Comparison of ENCODE assay signal across 27 cellular contexts in genomic region chr19:47756627-47756929, GRCh38. TPM values are rescaled to one million over a fixed set of nuclear protein-coding genes. Genes with fewer than 3 reads are reported as not detected.
"Had no signal": no experiment of that assay in that cellular context is flagged by ENCODE, and none has a peak within 500 bp of the region (broad histone marks: within the 10 kb centered on the region; RNA-seq: fewer than 3 reads in every experiment).

No MANE protein-coding gene starts in this region.

- ATAC-seq: activated T-cell treated with anti-CD3 and anti-CD28 coated beads, Interleukin-2, amount 50 U/mL, for 4 hours; effector memory CD8-positive, alpha-beta T cell; esophagus mucosa; left lung had no signal

- FAIRE-seq: endothelial cell of umbilical vein had no signal

- H3K27ac ChIP-seq: adrenal gland, ascending aorta, brain microvascular endothelial cell, left lung, sigmoid colon, testis, upper lobe of left lung had no signal

- H3K4me3 ChIP-seq: adrenal gland, ascending aorta, left lung, sigmoid colon, testis, upper lobe of left lung had no signal

- H3K4me3 Mint-ChIP-seq: activated naive CD8-positive, alpha-beta T cell; activated T-cell treated with anti-CD3 and anti-CD28 coated beads, Interleukin-2, amount 50 U/mL, for 4 hours had no signal

- H3K27me3 ChIP-seq: adrenal gland, ascending aorta, brain microvascular endothelial cell, left lung, sigmoid colon, testis, upper lobe of left lung had no signal

- H3K27ac Mint-ChIP-seq: activated naive CD8-positive, alpha-beta T cell; activated T-helper 2 cell treated with anti-CD3 and anti-CD28 coated beads, Interferon-gamma antibody, Interleukin-2, Interleukin-4, amounts not matched to agents 10 μg/mL and 5 μg/mL and 100 μg/mL, durations not matched to agents 14 hours and 24 hours and 36 hours; effector memory CD8-positive, alpha-beta T cell had no signal

- H3K27me3 Mint-ChIP-seq: activated naive CD8-positive, alpha-beta T cell; effector memory CD8-positive, alpha-beta T cell had no signal

- H3K9me3 ChIP-seq: adrenal gland, ascending aorta, left lung, sigmoid colon, testis, upper lobe of left lung had no signal

- H3K4me1 ChIP-seq: adrenal gland, ascending aorta, left lung, sigmoid colon, testis, upper lobe of left lung had no signal

- H3K9me3 Mint-ChIP-seq: activated T-cell treated with anti-CD3 and anti-CD28 coated beads, Interleukin-2, amount 50 U/mL, for 4 hours; activated T-helper 2 cell treated with anti-CD3 and anti-CD28 coated beads, Interferon-gamma antibody, Interleukin-2, Interleukin-4, amounts not matched to agents 10 μg/mL and 5 μg/mL and 100 μg/mL, durations not matched to agents 14 hours and 24 hours and 36 hours; effector memory CD8-positive, alpha-beta T cell had no signal

- DNase-seq: activated CD4-positive, alpha-beta T cell treated with anti-CD3 and anti-CD28 coated beads for 48 hours; activated naive CD4-positive, alpha-beta T cell; activated T-cell treated with anti-CD3 and anti-CD28 coated beads, Interleukin-2, amount 50 U/mL, for 4 hours; adrenal gland; brain microvascular endothelial cell; dermis blood vessel endothelial cell; effector memory CD8-positive, alpha-beta T cell; foreskin melanocyte; mammary epithelial cell; nucleus accumbens; sigmoid colon; stimulated activated CD4-positive, alpha-beta T cell treated with anti-CD3 and anti-CD28 coated beads, Interleukin-2, amount 100 ng/mL, for 48 hours; stimulated activated CD8-positive, alpha-beta memory T cell treated with anti-CD3 and anti-CD28 coated beads, Interleukin-4, amount 100 ng/mL, for 48 hours; stimulated activated naive CD4-positive, alpha-beta T cell; SW 1271 had no signal

RNA-seq across cellular contexts. Expression of gene EHD2, which starts 43.4 kb away (rescaled TPM):
- polyA plus RNA-seq: neural cell had no signal

RNA-seq across cellular contexts. Expression of gene TPRX1, which starts 47.8 kb away (rescaled TPM):
- total RNA-seq: activated T-cell treated with anti-CD3 and anti-CD28 coated beads, Interleukin-2, amount 50 U/mL, for 4 hours; activated T-helper 2 cell treated with anti-CD3 and anti-CD28 coated beads, Interferon-gamma antibody, Interleukin-2, Interleukin-4, amounts not matched to agents 10 μg/mL and 5 μg/mL and 100 μg/mL, durations not matched to agents 14 hours and 24 hours and 36 hours; adrenal gland; ascending aorta; dermis blood vessel endothelial cell; endothelial cell of umbilical vein; esophagus mucosa; kidney epithelial cell; left lung; mammary epithelial cell; myocyte; sigmoid colon; T-helper 2 cell treated with Interferon-gamma antibody and Interleukin-4, amounts not matched to agents 100 ng/mL and 5 ng/mL, for 36 hours; upper lobe of left lung had no signal
- polyA plus RNA-seq: adrenal gland, endothelial cell of umbilical vein, mammary epithelial cell, neural cell, sigmoid colon had no signal
